ENCODE assay signal across 8 cellular contexts in the genomic region with DNA sequence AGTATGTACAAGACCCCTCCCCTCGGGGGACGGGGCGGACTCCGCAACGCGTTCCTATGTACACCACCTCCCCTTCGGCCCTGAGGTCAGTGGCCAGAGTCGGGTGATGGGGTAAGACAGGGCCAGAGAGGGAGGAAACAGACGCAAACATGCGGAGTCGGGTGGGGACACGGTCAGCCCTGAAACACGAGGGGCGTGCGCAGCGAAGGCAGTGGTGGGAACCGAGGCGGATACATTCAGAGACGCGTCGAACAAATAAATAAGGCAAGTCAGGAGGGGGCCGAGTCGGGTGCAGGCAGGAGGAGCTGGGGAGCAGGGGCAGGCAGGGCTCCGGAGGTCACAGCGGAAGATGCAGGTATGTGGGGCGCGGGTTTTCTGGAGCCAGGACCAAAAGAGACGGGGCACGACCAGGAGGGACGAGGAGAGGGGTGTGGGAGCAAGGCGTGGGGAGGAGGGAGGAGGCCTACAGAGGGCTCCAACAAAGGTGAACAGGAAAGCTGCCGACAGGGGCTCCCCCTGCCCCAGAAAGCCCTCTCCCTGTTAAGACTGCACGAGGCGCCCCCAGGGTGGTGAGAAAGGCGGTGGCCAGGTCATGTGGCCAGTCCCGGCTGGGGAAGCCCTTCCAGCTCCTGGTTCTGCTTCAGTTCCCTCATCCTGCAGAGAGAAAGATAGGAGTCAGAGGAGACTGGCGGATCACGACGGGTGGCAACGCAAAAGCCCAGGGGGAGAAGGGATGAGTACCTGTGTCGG. TPM values are rescaled to one million over a fixed set of nuclear protein-coding genes. Genes with fewer than 3 reads are reported as not detected.
DNase-seq lines count a peak whose midpoint lies in the region; ATAC-seq, FAIRE-seq and TF ChIP-seq lines count a peak whose summit lies in the region.

No MANE protein-coding gene starts in this region.

- peaks cover 6 to 8% of the 10 kb centered on the region in 2 donors for H3K36me3 ChIP-seq in small intestine (ENCODE audit: control insufficient read depth in 2 of 2, insufficient read depth in 2 of 2, low read length in 2 of 2)

- peak; percentile 61 for DNase-seq in HuH-7 (ENCODE audit: low spot score)
- peak; percentile 26 for DNase-seq in activated T-helper 9 cell treated with anti-CD3 and anti-CD28 coated beads, Interleukin-2, amount 50 U/mL, for 16 hours (ENCODE audit: low read depth)
- no peak for DNase-seq in left cardiac atrium
- DNase-seq in small intestine, result no peak
- DNase-seq in GM20000 (ENCODE audit: low spot score), result no peak
- no peak for DNase-seq in NCI-H1092 treated with DMSO at 0.1 percent for 48 hours (lab: John Stamatoyannopoulos, UW)

- 11 to 16% (median 14%) methylated on average over 36 to 41 of the region's 41 CpGs for WGBS in small intestine, 3 donors

- no peaks in the 10 kb centered on the region for H3K9me3 ChIP-seq in small intestine (ENCODE audit: control insufficient read depth, low read depth)

- H3K4me3 ChIP-seq in GM12875 (ENCODE audit: low read depth, low read length), result peak overlapping the region; percentile 93
- H3K4me3 ChIP-seq in small intestine (ENCODE audit: low read depth in 1 of 2, low read length in 2 of 2), result peak overlapping the region; percentile 62 to 72

- peak overlapping the region; percentile 77 to 78 for H3K27ac ChIP-seq in small intestine (ENCODE audit: low read depth in 1 of 2, low read length in 1 of 2)

- intact Hi-C loops in left cardiac atrium (cut with DNase I), result no loop called here

- peak; percentile 3 to 11 for ATAC-seq in left cardiac atrium
- ATAC-seq in HG03139 (IDR thresholded peaks at IDR 0.05; ENCODE audit: unreplicated experiment), result no peak

- TF ChIP-seq CTCF in GM12875 (IDR thresholded peaks at IDR 0.05; ENCODE audit: borderline replicate concordance, insufficient read depth, low read depth, low read length) (no peak), GM20000 (IDR thresholded peaks at IDR 0.05; ENCODE audit: extremely low read depth, missing control alignments) (no peak)

- peaks cover 0 to 4% of the 10 kb centered on the region in 2 donors for H3K4me1 ChIP-seq in small intestine (ENCODE audit: control insufficient read depth in 2 of 2, insufficient read depth in 1 of 2, low read depth in 1 of 2, low read length in 1 of 2)

- no peaks in the 10 kb centered on the region for H3K27me3 ChIP-seq in small intestine (ENCODE audit: control insufficient read depth in 2 of 2, insufficient read depth in 2 of 2, low read length in 2 of 2)

- no peak for FAIRE-seq in small intestine (lab: Jason Lieb, UNC)

RNA-seq across cellular contexts. Expression of a gene that starts 0.7 kb away (rescaled TPM):
- 100 to 1,000 TPM; 113 to 128 TPM for total RNA-seq in left cardiac atrium
- 100 to 1,000 TPM in 1 of 3 donors, 10 to 100 TPM in 2; 77.6 to 101 (median 82.4) TPM for polyA plus RNA-seq in small intestine

RNA-seq across cellular contexts. Expression of a gene that starts 17.4 kb away (rescaled TPM):
- 100 to 1,000 TPM; 149 to 228 TPM for total RNA-seq in left cardiac atrium
- 10 to 100 TPM; 10.7 to 98.0 (median 25.9) TPM for polyA plus RNA-seq in small intestine

RNA-seq across cellular contexts. Expression of a gene that starts 19.1 kb away (rescaled TPM):
- total RNA-seq in left cardiac atrium, result 10 to 100 TPM; 35.5 to 46.1 TPM
- 10 to 100 TPM; 47.2 to 93.7 (median 70.0) TPM for polyA plus RNA-seq in small intestine

RNA-seq across cellular contexts. Expression of a gene that starts 20.0 kb away (rescaled TPM):
- 100 to 1,000 TPM; 254 to 303 TPM for total RNA-seq in left cardiac atrium
- 1,000 to 10,000 TPM in 1 of 3 donors, 100 to 1,000 TPM in 2; 848 to 1,180 (median 968) TPM for polyA plus RNA-seq in small intestine

RNA-seq across cellular contexts. Expression of a gene that starts 28.3 kb away (rescaled TPM):
- total RNA-seq in left cardiac atrium, result 10 to 100 TPM; 76.2 to 95.6 TPM
- polyA plus RNA-seq in small intestine, result 100 to 1,000 TPM; 108 to 132 (median 126) TPM

Comparison
In these comparisons a context has a peak if more than half of its experiments do, and no peak if none do; other contexts are left out.
1. DNase-seq: peak in HuH-7 (single experiment) and activated T-helper 9 cell treated with anti-CD3 and anti-CD28 coated beads, Interleukin-2, amount 50 U/mL, for 16 hours (single experiment); none in left cardiac atrium (single experiment), small intestine (single experiment), GM20000 (single experiment) and NCI-H1092 treated with DMSO at 0.1 percent for 48 hours (single experiment).